Comparison of ENCODE assay signal across 8 cellular contexts in the genomic region with DNA sequence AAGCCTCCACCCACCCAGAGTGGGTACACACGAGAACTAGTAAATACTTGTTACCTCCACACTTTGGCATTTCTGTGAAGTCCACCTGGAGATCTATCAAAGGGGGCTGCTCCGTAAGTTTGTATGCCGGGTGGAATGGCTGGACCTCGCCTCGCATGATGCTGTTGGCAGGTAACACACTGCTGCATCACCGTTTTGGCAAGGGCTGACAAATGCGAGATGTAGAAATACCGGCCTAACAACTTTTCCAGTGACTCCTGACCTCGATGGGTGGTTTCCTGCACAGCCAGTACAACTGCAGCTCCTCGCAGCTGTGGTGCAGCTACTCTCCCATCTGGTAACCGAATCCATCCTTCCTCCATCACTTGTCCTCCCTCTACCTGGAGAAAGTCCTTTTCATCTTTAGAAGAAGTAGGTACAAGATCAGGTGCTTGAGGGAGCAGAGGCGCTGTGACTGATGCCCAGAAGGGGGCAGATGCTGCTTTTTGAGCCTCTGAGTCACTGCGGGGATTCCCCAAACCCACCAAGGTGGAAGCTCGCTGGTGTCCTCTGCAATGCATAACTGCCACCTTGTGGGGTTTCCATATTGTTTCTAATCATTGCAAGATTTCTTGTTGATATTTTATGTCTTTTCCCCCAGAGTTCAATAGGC. TPM values are rescaled to one million over a fixed set of nuclear protein-coding genes. Genes with fewer than 3 reads are reported as not detected.
DNase-seq lines count a peak whose midpoint lies in the region; TF ChIP-seq lines count a peak whose summit lies in the region.
"Not testable (repeated sequence)": the region's sequence is repeated elsewhere in the genome, so short reads cannot be mapped to it uniquely, and the experiment has no call there.

No MANE protein-coding gene starts in this region.

- intact Hi-C loops in OCI-LY7 (cut with micrococcal nuclease; ENCODE audit: unreplicated experiment), result not testable (repeated sequence)

- H4K20me1 ChIP-seq in OCI-LY7 (ENCODE audit: insufficient read depth, low read length), result not testable (repeated sequence)

- peaks cover 15% of the 10 kb centered on the region for H3K9me3 Mint-ChIP-seq in HFFc6
- not testable (repeated sequence) for H3K9me3 Mint-ChIP-seq in activated CD4-positive, alpha-beta memory T cell treated with anti-CD3 and anti-CD28 coated beads, Interleukin-2, amount 10 ng/mL, durations not matched to agents 7 days and 5 days; activated naive CD4-positive, alpha-beta T cell treated with anti-CD3 and anti-CD28 coated beads, Interleukin-2, amount 10 ng/mL, durations not matched to agents 7 days and 5 days

- H3K4me1 ChIP-seq in OCI-LY7 (ENCODE audit: insufficient read depth, low read length, poor library complexity, severe bottlenecking); cardiac muscle cell (ENCODE audit: low read depth): not testable (repeated sequence)

- H3K36me3 ChIP-seq in OCI-LY7 (ENCODE audit: insufficient read depth, low read length); cardiac muscle cell: not testable (repeated sequence)

- not testable (repeated sequence) for BruUV-seq in OCI-LY7 (replicated peaks; lab: Mats Ljungman, UMichigan)

- POLR2A ChIA-PET in OCI-LY7 (lab: Charles Lee); activated CD4-positive, alpha-beta memory T cell treated with anti-CD3 and anti-CD28 coated beads, Interleukin-2, amount 10 ng/mL, durations not matched to agents 7 days and 5 days (lab: Charles Lee): not testable (repeated sequence)

- TF ChIP-seq CTCF in HFFc6 (IDR thresholded peaks at IDR 0.05) (peak; percentile 34; the same call in 1 of the 2 replicates), OCI-LY7 (conservative IDR thresholded peaks at IDR 0.05; ENCODE audit: low read length) (peak; percentile 30; the same call in 1 of the 2 replicates), cardiac muscle cell (IDR thresholded peaks at IDR 0.05; ENCODE audit: low read depth, low read length) (peak; percentile 11)

- H3K27me3 Mint-ChIP-seq in HFFc6 (ENCODE audit: insufficient read depth), result peaks cover 54% of the 10 kb centered on the region
- peaks cover 21% of the 10 kb centered on the region for H3K27me3 Mint-ChIP-seq in activated CD4-positive, alpha-beta memory T cell treated with anti-CD3 and anti-CD28 coated beads, Interleukin-2, amount 10 ng/mL, durations not matched to agents 7 days and 5 days
- not testable (repeated sequence) for H3K27me3 Mint-ChIP-seq in activated naive CD4-positive, alpha-beta T cell treated with anti-CD3 and anti-CD28 coated beads, Interleukin-2, amount 10 ng/mL, durations not matched to agents 7 days and 5 days

- H3K4me3 Mint-ChIP-seq in HFFc6; activated CD4-positive, alpha-beta memory T cell treated with anti-CD3 and anti-CD28 coated beads, Interleukin-2, amount 10 ng/mL, durations not matched to agents 7 days and 5 days; activated naive CD4-positive, alpha-beta T cell treated with anti-CD3 and anti-CD28 coated beads, Interleukin-2, amount 10 ng/mL, durations not matched to agents 7 days and 5 days: not testable (repeated sequence)

- DNase-seq in DMS153 (lab: John Stamatoyannopoulos, UW) (peak; percentile 23), OCI-LY7 (ENCODE audit: low spot score) (peak; percentile 7)
- DNase-seq in HFFc6; cardiac muscle cell (ENCODE audit: low read depth in 1 of 2, low spot score in 1 of 2): not testable (repeated sequence)
- peak; percentile 56 for DNase-seq in activated CD4-positive, alpha-beta memory T cell treated with anti-CD3 and anti-CD28 coated beads, Interleukin-2, amount 10 ng/mL, durations not matched to agents 7 days and 5 days
- DNase-seq in activated naive CD4-positive, alpha-beta T cell treated with anti-CD3 and anti-CD28 coated beads, Interleukin-2, amount 10 ng/mL, durations not matched to agents 7 days and 5 days, result peak; percentile 24
- DNase-seq in stimulated activated CD4-positive, alpha-beta T cell treated with anti-CD3 and anti-CD28 coated beads, Interleukin-15, amount 100 ng/mL, for 24 hours, result peak; percentile 68
- DNase-seq in stimulated activated CD8-positive, alpha-beta memory T cell treated with anti-CD3 and anti-CD28 coated beads, Interleukin-7, amount 100 ng/mL, for 48 hours (ENCODE audit: extremely low read depth in 1 of 2, low read depth in 1 of 2), result peak; percentile 33 to 34

- not testable (repeated sequence) for H3K36me3 Mint-ChIP-seq in HFFc6 (ENCODE audit: low read depth); activated CD4-positive, alpha-beta memory T cell treated with anti-CD3 and anti-CD28 coated beads, Interleukin-2, amount 10 ng/mL, durations not matched to agents 7 days and 5 days (ENCODE audit: low read depth); activated naive CD4-positive, alpha-beta T cell treated with anti-CD3 and anti-CD28 coated beads, Interleukin-2, amount 10 ng/mL, durations not matched to agents 7 days and 5 days

- H3K4me1 Mint-ChIP-seq in HFFc6 (ENCODE audit: low read depth); activated CD4-positive, alpha-beta memory T cell treated with anti-CD3 and anti-CD28 coated beads, Interleukin-2, amount 10 ng/mL, durations not matched to agents 7 days and 5 days; activated naive CD4-positive, alpha-beta T cell treated with anti-CD3 and anti-CD28 coated beads, Interleukin-2, amount 10 ng/mL, durations not matched to agents 7 days and 5 days: not testable (repeated sequence)

- H3K9me3 ChIP-seq in OCI-LY7 (ENCODE audit: low read length); cardiac muscle cell (ENCODE audit: low read depth): not testable (repeated sequence)

- H3K9me2 ChIP-seq in OCI-LY7 (ENCODE audit: insufficient read depth, low read length), result not testable (repeated sequence)

- H3K4me2 ChIP-seq in OCI-LY7 (ENCODE audit: low read length), result not testable (repeated sequence)

- CTCF ChIA-PET in OCI-LY7 (lab: Charles Lee; ENCODE audit: unreplicated experiment); activated naive CD4-positive, alpha-beta T cell treated with anti-CD3 and anti-CD28 coated beads, Interleukin-2, amount 10 ng/mL, durations not matched to agents 7 days and 5 days (lab: Charles Lee): not testable (repeated sequence)
- CTCF ChIA-PET in activated CD4-positive, alpha-beta memory T cell treated with anti-CD3 and anti-CD28 coated beads, Interleukin-2, amount 10 ng/mL, durations not matched to agents 7 days and 5 days (lab: Charles Lee), result interaction anchor here (0.6 to 2.2 kb wide), 10 partner anchors 10 to 66 kb away, joined by 3 to 7 read pairs (median 4); a partner anchor contains a TSS

- not testable (repeated sequence) for H3K79me2 ChIP-seq in OCI-LY7 (ENCODE audit: insufficient read depth, low read depth, low read length)

- not testable (repeated sequence) for H3K27me3 ChIP-seq in cardiac muscle cell

- not testable (repeated sequence) for H3K27ac ChIP-seq in OCI-LY7 (ENCODE audit: low read depth, low read length, poor library complexity, severe bottlenecking); cardiac muscle cell

- not testable (repeated sequence) for H2AFZ ChIP-seq in OCI-LY7 (ENCODE audit: low read length)

- not testable (repeated sequence) for H3K27ac Mint-ChIP-seq in HFFc6; activated CD4-positive, alpha-beta memory T cell treated with anti-CD3 and anti-CD28 coated beads, Interleukin-2, amount 10 ng/mL, durations not matched to agents 7 days and 5 days; activated naive CD4-positive, alpha-beta T cell treated with anti-CD3 and anti-CD28 coated beads, Interleukin-2, amount 10 ng/mL, durations not matched to agents 7 days and 5 days

- not testable (repeated sequence) for H3K4me3 ChIP-seq in OCI-LY7 (ENCODE audit: low read depth, low read length, poor library complexity, severe bottlenecking); cardiac muscle cell

RNA-seq across cellular contexts. Expression of a gene that starts 40.9 kb away (rescaled TPM):
- total RNA-seq in HFFc6 (2021; fragmentation: NEBNext Ultra II Directional; extraction: Animal tissue kit (Norgen Biotek cat#: 25700)), result 10 to 100 TPM; 10.6 to 14.9 (median 11.0) TPM
- total RNA-seq in OCI-LY7 (2014; rRNA removed; shearing (Covaris generic)), result 1.5 TPM in 2 replicates
- 0.21 and 0.52 TPM in 2 replicates for total RNA-seq in OCI-LY7 (2022)
- total RNA-seq in activated CD4-positive, alpha-beta memory T cell treated with anti-CD3 and anti-CD28 coated beads, Interleukin-2, amount 10 ng/mL, durations not matched to agents 7 days and 5 days, result 1 to 10 TPM; 2.9 to 4.7 TPM
- 43.1 and 62.2 TPM in 2 replicates for total RNA-seq in cardiac muscle cell
- 25.9 and 33.7 TPM in 2 replicates for polyA plus RNA-seq in cardiac muscle cell
